ENCODE assay signal across 28 cellular contexts in genomic region chr20:414161-414560, GRCh38.
"Had no signal": no experiment of that assay in that cellular context is flagged by ENCODE, and none has a peak within 500 bp of the region (broad histone marks: within the 10 kb centered on the region; RNA-seq: fewer than 3 reads in every experiment).

No MANE protein-coding gene starts in this region.

- H2AFZ ChIP-seq: hepatocyte, neural progenitor cell, parathyroid adenoma had no signal

- H3K9me3 ChIP-seq: esophagus muscularis mucosa, gastroesophageal sphincter, heart left ventricle, left lung, stomach, thyroid gland, vagina had no signal

- H3K4me3 Mint-ChIP-seq: dendritic cell treated with granulocyte-macrophage colony-stimulating factor and Interleukin-4, amounts not matched to agents 40 ng/mL and 50 ng/mL, for 4 days; endodermal cell; mesothelial cell of epicardium; nephron; neural progenitor cell had no signal

- H3K4me3 ChIP-seq: esophagus muscularis mucosa, gastroesophageal sphincter, heart left ventricle, hepatocyte, left lung, neural progenitor cell, smooth muscle cell, stomach, thyroid gland, vagina had no signal

- H3K27me3 ChIP-seq: esophagus muscularis mucosa, foreskin keratinocyte, gastroesophageal sphincter, heart left ventricle, hepatocyte, left lung, neural progenitor cell, stomach, thyroid gland, vagina had no signal

- H3K9ac ChIP-seq: neural progenitor cell, parathyroid adenoma had no signal

- H3K9me3 Mint-ChIP-seq: dendritic cell treated with granulocyte-macrophage colony-stimulating factor and Interleukin-4, amounts not matched to agents 40 ng/mL and 50 ng/mL, for 4 days; nephron had no signal

- DNase-seq: effector CD8-positive, alpha-beta T cell; endodermal cell; foreskin keratinocyte; kidney; left lung; mesenchymal stem cell; naive thymus-derived CD4-positive, alpha-beta T cell; stimulated activated CD4-positive, alpha-beta T cell treated with anti-CD3 and anti-CD28 coated beads, Interleukin-12 subunit alpha, Interleukin-12 subunit beta, amount 100 ng/mL, for 4 hours; stimulated activated CD4-positive, alpha-beta T cell treated with anti-CD3 and anti-CD28 coated beads, Interleukin-1b, Interleukin-23, amount 100 ng/mL, for 48 hours; stimulated activated CD4-positive, alpha-beta T cell treated with anti-CD3 and anti-CD28 coated beads, Interleukin-4, amount 100 ng/mL, for 1 hour; stimulated activated CD8-positive, alpha-beta memory T cell treated with anti-CD3 and anti-CD28 coated beads, Interleukin-4, amount 100 ng/mL, for 48 hours; stimulated activated naive CD4-positive, alpha-beta T cell treated with Interleukin-2 at 50 U/mL for 16 hours; stomach; thyroid gland; trophoblast cell had no signal

- H3K27me3 Mint-ChIP-seq: dendritic cell treated with granulocyte-macrophage colony-stimulating factor and Interleukin-4, amounts not matched to agents 40 ng/mL and 50 ng/mL, for 4 days; naive thymus-derived CD4-positive, alpha-beta T cell; progenitor cell of endocrine pancreas had no signal

- H3K27ac Mint-ChIP-seq: dendritic cell treated with granulocyte-macrophage colony-stimulating factor and Interleukin-4, amounts not matched to agents 40 ng/mL and 50 ng/mL, for 4 days; endodermal cell; naive thymus-derived CD4-positive, alpha-beta T cell; nephron; neural progenitor cell; progenitor cell of endocrine pancreas had no signal

- FAIRE-seq: kidney had no signal

- H3K27ac ChIP-seq: esophagus muscularis mucosa, foreskin keratinocyte, gastroesophageal sphincter, heart left ventricle, hepatocyte, left lung, neural progenitor cell, parathyroid adenoma, stomach, thyroid gland, vagina had no signal

- ATAC-seq: foreskin keratinocyte; gastroesophageal sphincter; heart left ventricle; left lung; naive thymus-derived CD4-positive, alpha-beta T cell; sciatic nerve had no signal

- H3K4me2 ChIP-seq: hepatocyte, neural progenitor cell, smooth muscle cell had no signal
